Comparison of ENCODE assay signal across 29 cellular contexts in genomic region chr11:97621282-97621681, GRCh38.
"Had no signal": no experiment of that assay in that cellular context is flagged by ENCODE, and none has a peak within 500 bp of the region (broad histone marks: within the 10 kb centered on the region; RNA-seq: fewer than 3 reads in every experiment).

No MANE protein-coding gene starts in this region.

- FAIRE-seq: urothelium cell line had no signal

- H3K27ac Mint-ChIP-seq: stimulated activated effector memory CD8-positive, alpha-beta T cell treated with anti-CD3 and anti-CD28 coated beads, Interleukin-12 subunit alpha, Interleukin-12 subunit beta, amount 100 ng/mL, for 72 hours; stimulated activated memory B cell treated with anti-CD40 and anti-IgM and Interleukin-4, amounts not matched to agents 10 μg/mL and 1 μg/mL and 100 μg/mL, for 72 hours; stimulated activated naive B cell treated with anti-CD40 and anti-IgM and Interleukin-4, amounts not matched to agents 10 μg/mL and 1 μg/mL and 100 μg/mL, for 72 hours; stimulated activated naive CD8-positive, alpha-beta T cell treated with anti-CD3 and anti-CD28 coated beads, Interleukin-15, Interleukin-2, amounts not matched to agents 100 ng/mL and 50 ng/mL, for 24 hours; type B pancreatic cell had no signal

- H3K9me3 ChIP-seq: testis, thyroid gland, tibial nerve, uterus, vagina had no signal

- H3K4me1 Mint-ChIP-seq: stimulated activated effector memory CD8-positive, alpha-beta T cell treated with anti-CD3 and anti-CD28 coated beads, Interleukin-12 subunit alpha, Interleukin-12 subunit beta, amount 100 ng/mL, for 72 hours; stimulated activated memory B cell treated with anti-CD40 and anti-IgM and Interleukin-4, amounts not matched to agents 10 μg/mL and 1 μg/mL and 100 μg/mL, for 72 hours; stimulated activated naive B cell treated with anti-CD40 and anti-IgM and Interleukin-4, amounts not matched to agents 10 μg/mL and 1 μg/mL and 100 μg/mL, for 72 hours; stimulated activated naive CD8-positive, alpha-beta T cell treated with anti-CD3 and anti-CD28 coated beads, Interleukin-15, amount 100 ng/mL, for 72 hours had no signal

- H3K27me3 ChIP-seq: stomach, suprapubic skin, testis, thyroid gland, tibial artery, tibial nerve, transverse colon, upper lobe of left lung, upper lobe of right lung, uterus, vagina had no signal

- DNase-seq: stimulated activated CD4-positive, alpha-beta T cell treated with anti-CD3 and anti-CD28 coated beads, Interleukin-2, amount 100 ng/mL, for 48 hours; stimulated activated CD4-positive, alpha-beta T cell treated with anti-CD3 and anti-CD28 coated beads, Interleukin-4, amount 100 ng/mL, for 1 hour; stimulated activated CD4-positive, alpha-beta T cell treated with anti-CD3 and anti-CD28 coated beads, Interleukin-4, amount 100 ng/mL, for 24 hours; stimulated activated CD4-positive, alpha-beta T cell treated with anti-CD3 and anti-CD28 coated beads, Interleukin-4, amount 100 ng/mL, for 4 hours; stimulated activated CD8-positive, alpha-beta memory T cell treated with anti-CD3 and anti-CD28 coated beads, Interleukin-4, amount 100 ng/mL, for 48 hours; stimulated activated naive B cell treated with anti-CD40 and anti-IgM and Interleukin-4, amounts not matched to agents 10 μg/mL and 1 μg/mL and 100 μg/mL, for 72 hours; stimulated activated naive CD4-positive, alpha-beta T cell; stimulated activated naive CD4-positive, alpha-beta T cell treated with Interleukin-2 at 50 U/mL for 16 hours; stimulated activated naive CD8-positive, alpha-beta T cell treated with anti-CD3 and anti-CD28 coated beads, Interleukin-15, amount 100 ng/mL, for 72 hours; stimulated activated naive CD8-positive, alpha-beta T cell treated with anti-CD3 and anti-CD28 coated beads, Interleukin-15, Interleukin-2, amounts not matched to agents 100 U/mL and 50 U/mL, for 24 hours; stomach; substantia nigra; testis; thyroid gland; tibial artery; transverse colon; trophoblast cell; upper lobe of left lung; upper lobe of right lung; uterus had no signal

- H3K4me3 ChIP-seq: stomach, suprapubic skin, testis, thoracic aorta, thyroid gland, tibial artery, tibial nerve, transverse colon, upper lobe of left lung, upper lobe of right lung, uterus, vagina had no signal

- ATAC-seq: stimulated activated effector memory CD8-positive, alpha-beta T cell treated with anti-CD3 and anti-CD28 coated beads, Interleukin-12 subunit alpha, Interleukin-12 subunit beta, amount 100 ng/mL, for 72 hours; stimulated activated memory B cell treated with anti-CD40 and anti-IgM and Interleukin-4, amounts not matched to agents 10 μg/mL and 1 μg/mL and 100 μg/mL, for 72 hours; stimulated activated naive B cell treated with anti-CD40 and anti-IgM and Interleukin-4, amounts not matched to agents 10 μg/mL and 1 μg/mL and 100 μg/mL, for 72 hours; stimulated activated naive CD8-positive, alpha-beta T cell treated with anti-CD3 and anti-CD28 coated beads, Interleukin-15, amount 100 ng/mL, for 72 hours; stimulated activated naive CD8-positive, alpha-beta T cell treated with anti-CD3 and anti-CD28 coated beads, Interleukin-15, Interleukin-2, amounts not matched to agents 100 U/mL and 50 U/mL, for 24 hours; upper lobe of right lung had no signal

- H3K36me3 ChIP-seq: stomach, suprapubic skin, thoracic aorta, thyroid gland, tibial artery, tibial nerve, transverse colon, upper lobe of left lung, upper lobe of right lung, uterus, vagina had no signal

- H3K4me3 Mint-ChIP-seq: stimulated activated effector memory CD8-positive, alpha-beta T cell treated with anti-CD3 and anti-CD28 coated beads, Interleukin-12 subunit alpha, Interleukin-12 subunit beta, amount 100 ng/mL, for 72 hours; stimulated activated memory B cell treated with anti-CD40 and anti-IgM and Interleukin-4, amounts not matched to agents 10 μg/mL and 1 μg/mL and 100 μg/mL, for 72 hours; stimulated activated naive B cell treated with anti-CD40 and anti-IgM and Interleukin-4, amounts not matched to agents 10 μg/mL and 1 μg/mL and 100 μg/mL, for 72 hours; stimulated activated naive CD8-positive, alpha-beta T cell treated with anti-CD3 and anti-CD28 coated beads, Interleukin-15, amount 100 ng/mL, for 72 hours; stimulated activated naive CD8-positive, alpha-beta T cell treated with anti-CD3 and anti-CD28 coated beads, Interleukin-15, Interleukin-2, amounts not matched to agents 100 ng/mL and 50 ng/mL, for 24 hours; type B pancreatic cell had no signal

- H3K27me3 Mint-ChIP-seq: stimulated activated memory B cell treated with anti-CD40 and anti-IgM and Interleukin-4, amounts not matched to agents 10 μg/mL and 1 μg/mL and 100 μg/mL, for 72 hours; stimulated activated naive B cell treated with anti-CD40 and anti-IgM and Interleukin-4, amounts not matched to agents 10 μg/mL and 1 μg/mL and 100 μg/mL, for 72 hours; stimulated activated naive CD8-positive, alpha-beta T cell treated with anti-CD3 and anti-CD28 coated beads, Interleukin-15, amount 100 ng/mL, for 72 hours; stimulated activated naive CD8-positive, alpha-beta T cell treated with anti-CD3 and anti-CD28 coated beads, Interleukin-15, Interleukin-2, amounts not matched to agents 100 ng/mL and 50 ng/mL, for 24 hours; type B pancreatic cell had no signal

- H3K4me1 ChIP-seq: stomach, suprapubic skin, testis, thyroid gland, tibial artery, tibial nerve, transverse colon, upper lobe of left lung, upper lobe of right lung, uterus, vagina had no signal

- H3K36me3 Mint-ChIP-seq: stimulated activated effector memory CD8-positive, alpha-beta T cell treated with anti-CD3 and anti-CD28 coated beads, Interleukin-12 subunit alpha, Interleukin-12 subunit beta, amount 100 ng/mL, for 72 hours; stimulated activated memory B cell treated with anti-CD40 and anti-IgM and Interleukin-4, amounts not matched to agents 10 μg/mL and 1 μg/mL and 100 μg/mL, for 72 hours; stimulated activated naive B cell treated with anti-CD40 and anti-IgM and Interleukin-4, amounts not matched to agents 10 μg/mL and 1 μg/mL and 100 μg/mL, for 72 hours; type B pancreatic cell had no signal

- H3K27ac ChIP-seq: stomach, suprapubic skin, testis, thoracic aorta, thyroid gland, tibial artery, tibial nerve, transverse colon, upper lobe of left lung, upper lobe of right lung, uterus, vagina had no signal
